In genomic region chr4:6467600-6467999, GRCh38 we compare ENCODE assay signal across 18 cellular contexts. TPM values are rescaled to one million over a fixed set of nuclear protein-coding genes. Genes with fewer than 3 reads are reported as not detected.
DNase-seq lines count a peak whose midpoint lies in the region; ATAC-seq lines count a peak whose summit lies in the region.
"Had no signal": no experiment of that assay in that cellular context is flagged by ENCODE, and none has a peak within 500 bp of the region (broad histone marks: within the 10 kb centered on the region; RNA-seq: fewer than 3 reads in every experiment).

No MANE protein-coding gene starts in this region.

- H3K27me3 Mint-ChIP-seq in activated CD4-positive, alpha-beta memory T cell treated with anti-CD3 and anti-CD28 coated beads, Interleukin-2, amount 10 ng/mL, durations not matched to agents 7 days and 5 days, result peaks cover 54% of the 10 kb centered on the region
- peaks cover 38% of the 10 kb centered on the region for H3K27me3 Mint-ChIP-seq in activated CD4-positive, alpha-beta memory T cell treated with anti-CD3 and anti-CD28 coated beads for 36 hours

- H3K9me3 Mint-ChIP-seq in activated CD4-positive, alpha-beta memory T cell treated with anti-CD3 and anti-CD28 coated beads, Interleukin-2, amount 10 ng/mL, durations not matched to agents 7 days and 5 days, result no peaks in the 10 kb centered on the region
- H3K9me3 Mint-ChIP-seq in activated CD4-positive, alpha-beta memory T cell treated with anti-CD3 and anti-CD28 coated beads for 36 hours, result no peaks in the 10 kb centered on the region
- H3K9me3 Mint-ChIP-seq: CD4-positive, alpha-beta T cell had no signal

- H3K4me3 Mint-ChIP-seq in activated CD4-positive, alpha-beta memory T cell treated with anti-CD3 and anti-CD28 coated beads, Interleukin-2, amount 10 ng/mL, durations not matched to agents 7 days and 5 days, result no peak overlapping the region
- no peak overlapping the region for H3K4me3 Mint-ChIP-seq in activated CD4-positive, alpha-beta memory T cell treated with anti-CD3 and anti-CD28 coated beads for 36 hours
- H3K4me3 Mint-ChIP-seq: CD4-positive, alpha-beta T cell had no signal

- H3K36me3 Mint-ChIP-seq in activated CD4-positive, alpha-beta memory T cell treated with anti-CD3 and anti-CD28 coated beads, Interleukin-2, amount 10 ng/mL, durations not matched to agents 7 days and 5 days (ENCODE audit: low read depth), result no peaks in the 10 kb centered on the region
- H3K36me3 Mint-ChIP-seq in activated CD4-positive, alpha-beta memory T cell treated with anti-CD3 and anti-CD28 coated beads for 36 hours, result no peaks in the 10 kb centered on the region

- no peak for ATAC-seq in left lobe of liver
- ATAC-seq: K562 had no signal

- intact Hi-C loops in activated CD4-positive, alpha-beta memory T cell treated with anti-CD3 and anti-CD28 coated beads for 36 hours (cut with micrococcal nuclease), result no loop called here

- peak overlapping the region; percentile 44 for H3K27ac ChIP-seq in angular gyrus (ENCODE audit: low read depth, low read length)
- peak overlapping the region; percentile 58 for H3K27ac ChIP-seq in substantia nigra (ENCODE audit: low read depth, low read length, poor library complexity, severe bottlenecking)

- H3K4me1 Mint-ChIP-seq in activated CD4-positive, alpha-beta memory T cell treated with anti-CD3 and anti-CD28 coated beads, Interleukin-2, amount 10 ng/mL, durations not matched to agents 7 days and 5 days, result peaks cover 3% of the 10 kb centered on the region
- peaks cover 4% of the 10 kb centered on the region for H3K4me1 Mint-ChIP-seq in activated CD4-positive, alpha-beta memory T cell treated with anti-CD3 and anti-CD28 coated beads for 36 hours (ENCODE audit: low read depth)

- POLR2A ChIA-PET in activated CD4-positive, alpha-beta memory T cell treated with anti-CD3 and anti-CD28 coated beads, Interleukin-2, amount 10 ng/mL, durations not matched to agents 7 days and 5 days (lab: Charles Lee), result no interaction called here
- POLR2A ChIA-PET in activated CD4-positive, alpha-beta memory T cell treated with anti-CD3 and anti-CD28 coated beads for 36 hours (lab: Charles Lee), result no interaction called here

- no peak overlapping the region for H3K27ac Mint-ChIP-seq in activated CD4-positive, alpha-beta memory T cell treated with anti-CD3 and anti-CD28 coated beads, Interleukin-2, amount 10 ng/mL, durations not matched to agents 7 days and 5 days
- no peak overlapping the region for H3K27ac Mint-ChIP-seq in activated CD4-positive, alpha-beta memory T cell treated with anti-CD3 and anti-CD28 coated beads for 36 hours
- H3K27ac Mint-ChIP-seq: CD4-positive, alpha-beta T cell had no signal

- CTCF ChIA-PET in activated CD4-positive, alpha-beta memory T cell treated with anti-CD3 and anti-CD28 coated beads, Interleukin-2, amount 10 ng/mL, durations not matched to agents 7 days and 5 days (lab: Charles Lee), result no interaction called here
- CTCF ChIA-PET in activated CD4-positive, alpha-beta memory T cell treated with anti-CD3 and anti-CD28 coated beads for 36 hours (lab: Charles Lee), result no interaction called here

- DNase-seq in activated CD4-positive, alpha-beta memory T cell treated with anti-CD3 and anti-CD28 coated beads, Interleukin-2, amount 10 ng/mL, durations not matched to agents 7 days and 5 days, result peak; percentile 10
- no peak for DNase-seq in activated CD4-positive, alpha-beta memory T cell treated with anti-CD3 and anti-CD28 coated beads for 36 hours
- peak; percentile 15 for DNase-seq in left lobe of liver (ENCODE audit: low spot score)
- DNase-seq in substantia nigra (lab: John Stamatoyannopoulos, UW), result no peak
- DNase-seq in stimulated activated CD4-positive, alpha-beta T cell treated with anti-CD3 and anti-CD28 coated beads, Interleukin-2, amount 100 ng/mL, for 48 hours, result no peak
- DNase-seq in NCI-H2081 (lab: John Stamatoyannopoulos, UW), result no peak
- DNase-seq in NCI-H1417 treated with DMSO at 0.1 percent for 48 hours (lab: John Stamatoyannopoulos, UW), result no peak
- DNase-seq: Caco-2; CD4-positive, alpha-beta T cell; HCEC 1CT; NCI-H1092 treated with DMSO at 0.1 percent for 48 hours; NCI-H2081 treated with DMSO at 0.1 percent for 48 hours; NCI-H510A treated with DMSO at 0.1 percent for 48 hours; NCI-H774; SIG-M5 had no signal

RNA-seq across cellular contexts. Expression of gene PPP2R2C, which starts 4.8 kb away (rescaled TPM):
- not detected for total RNA-seq in activated CD4-positive, alpha-beta memory T cell treated with anti-CD3 and anti-CD28 coated beads, Interleukin-2, amount 10 ng/mL, durations not matched to agents 7 days and 5 days
- total RNA-seq in activated CD4-positive, alpha-beta memory T cell treated with anti-CD3 and anti-CD28 coated beads for 36 hours, result not detected
- 0.13 TPM for total RNA-seq in left lobe of liver
- total RNA-seq: Caco-2; CD4-positive, alpha-beta T cell; OCI-LY7 had no signal

Comparison
In these comparisons a context has a peak if more than half of its experiments do, and no peak if none do; other contexts are left out.
1. DNase-seq: peak in activated CD4-positive, alpha-beta memory T cell treated with anti-CD3 and anti-CD28 coated beads, Interleukin-2, amount 10 ng/mL, durations not matched to agents 7 days and 5 days (single experiment) and left lobe of liver (single experiment); none in activated CD4-positive, alpha-beta memory T cell treated with anti-CD3 and anti-CD28 coated beads for 36 hours (single experiment), substantia nigra (0 of 49), stimulated activated CD4-positive, alpha-beta T cell treated with anti-CD3 and anti-CD28 coated beads, Interleukin-2, amount 100 ng/mL, for 48 hours (0 of 2), NCI-H2081 (0 of 2) and NCI-H1417 treated with DMSO at 0.1 percent for 48 hours (single experiment).